ENCODE assay signal across 9 cellular contexts in the genomic region with DNA sequence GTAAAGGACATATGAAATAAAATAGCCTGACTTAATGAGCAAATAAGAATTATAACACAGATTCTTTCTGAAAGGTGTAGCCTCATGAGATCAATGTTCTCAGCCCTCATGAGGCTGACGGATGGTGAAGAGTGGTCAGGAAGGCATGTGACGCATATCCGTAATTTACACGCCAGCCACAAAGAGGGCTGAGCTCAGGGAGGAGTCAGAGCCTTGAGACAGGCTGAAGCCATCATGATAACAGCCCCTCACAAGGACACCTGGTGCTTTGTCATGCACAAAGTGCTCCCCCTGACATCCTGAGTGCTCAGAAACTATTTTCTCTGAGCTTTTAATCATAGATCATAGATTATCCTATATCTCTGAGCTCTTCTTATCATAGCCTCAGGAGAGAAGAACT.
DNase-seq lines count a peak whose midpoint lies in the region; ATAC-seq lines count a peak whose summit lies in the region.
"Had no signal": no experiment of that assay in that cellular context is flagged by ENCODE, and none has a peak within 500 bp of the region (broad histone marks: within the 10 kb centered on the region; RNA-seq: fewer than 3 reads in every experiment).

No MANE protein-coding gene starts in this region.

- H3K4me1 Mint-ChIP-seq in T-helper 17 cell: peaks cover 55% of the 10 kb centered on the region
- peaks cover 94% of the 10 kb centered on the region for H3K4me1 Mint-ChIP-seq in activated naive CD8-positive, alpha-beta T cell treated with anti-CD3 and anti-CD28 coated beads, Interleukin-2, amount 50 U/mL, for 24 hours

- H3K36me3 Mint-ChIP-seq in T-helper 17 cell (ENCODE audit: low read depth): no peaks in the 10 kb centered on the region
- no peaks in the 10 kb centered on the region for H3K36me3 Mint-ChIP-seq in activated naive CD8-positive, alpha-beta T cell treated with anti-CD3 and anti-CD28 coated beads, Interleukin-2, amount 50 U/mL, for 24 hours (ENCODE audit: low read depth)

- H3K4me3 Mint-ChIP-seq in T-helper 17 cell: no peak overlapping the region
- no peak overlapping the region for H3K4me3 Mint-ChIP-seq in activated naive CD8-positive, alpha-beta T cell treated with anti-CD3 and anti-CD28 coated beads, Interleukin-2, amount 50 U/mL, for 24 hours

- H3K27me3 Mint-ChIP-seq in T-helper 17 cell: no peaks in the 10 kb centered on the region
- peaks cover 4% of the 10 kb centered on the region for H3K27me3 Mint-ChIP-seq in activated naive CD8-positive, alpha-beta T cell treated with anti-CD3 and anti-CD28 coated beads, Interleukin-2, amount 50 U/mL, for 24 hours

- no peaks in the 10 kb centered on the region for H3K9me3 Mint-ChIP-seq in activated naive CD8-positive, alpha-beta T cell treated with anti-CD3 and anti-CD28 coated beads, Interleukin-2, amount 50 U/mL, for 24 hours

- no peak overlapping the region for H3K27ac ChIP-seq in caudate nucleus (ENCODE audit: low read depth, low read length)
- H3K27ac ChIP-seq: thoracic aorta had no signal

- H3K27ac Mint-ChIP-seq in T-helper 17 cell: peak overlapping the region; percentile 94
- H3K27ac Mint-ChIP-seq in activated naive CD8-positive, alpha-beta T cell treated with anti-CD3 and anti-CD28 coated beads, Interleukin-2, amount 50 U/mL, for 24 hours: peak overlapping the region; percentile 70

- peak; percentile 69 for ATAC-seq in GM18867 (IDR thresholded peaks at IDR 0.05; ENCODE audit: unreplicated experiment)
- ATAC-seq in T-helper 17 cell: peak; percentile 92
- ATAC-seq in activated naive CD8-positive, alpha-beta T cell treated with anti-CD3 and anti-CD28 coated beads, Interleukin-2, amount 50 U/mL, for 24 hours: peak; percentile 85
- ATAC-seq in GM21717 (IDR thresholded peaks at IDR 0.05; ENCODE audit: unreplicated experiment): no peak

- H3K9me3 ChIP-seq in T-helper 17 cell (ENCODE audit: control insufficient read depth, low read length, poor library complexity, severe bottlenecking): no peaks in the 10 kb centered on the region
- H3K9me3 ChIP-seq: thoracic aorta had no signal

- peak in 2 of 3 donors; percentile 39 to 44 for DNase-seq in T-helper 17 cell
- DNase-seq in activated naive CD8-positive, alpha-beta T cell treated with anti-CD3 and anti-CD28 coated beads, Interleukin-2, amount 50 U/mL, for 24 hours: peak; percentile 60
- peak; percentile 30 to 41 for DNase-seq in stimulated activated CD4-positive, alpha-beta T cell treated with anti-CD3 and anti-CD28 coated beads, Interleukin-2, amount 100 ng/mL, for 48 hours
- no peak for DNase-seq in ecto neural progenitor cell (ENCODE audit: low spot score)
- DNase-seq in caudate nucleus (lab: John Stamatoyannopoulos, UW): no peak
- DNase-seq in iPS-NIHi11 (ENCODE audit: low spot score): no peak

Comparison
In these comparisons a context has a peak if more than half of its experiments do, and no peak if none do; other contexts are left out.
1. DNase-seq: peak in T-helper 17 cell (2 of 3), activated naive CD8-positive, alpha-beta T cell treated with anti-CD3 and anti-CD28 coated beads, Interleukin-2, amount 50 U/mL, for 24 hours (single experiment) and stimulated activated CD4-positive, alpha-beta T cell treated with anti-CD3 and anti-CD28 coated beads, Interleukin-2, amount 100 ng/mL, for 48 hours (2 of 2); none in ecto neural progenitor cell (single experiment), caudate nucleus (0 of 61) and iPS-NIHi11 (single experiment).